ENCODE assay signal across 8 cellular contexts in genomic region chr16:66520406-66521194, GRCh38. TPM values are rescaled to one million over a fixed set of nuclear protein-coding genes. Genes with fewer than 3 reads are reported as not detected.
DNase-seq lines count a peak whose midpoint lies in the region; ATAC-seq and TF ChIP-seq lines count a peak whose summit lies in the region.

No MANE protein-coding gene starts in this region.

- H3K9me3 ChIP-seq in PC-9 (ENCODE audit: insufficient read depth, low read depth) (no peaks in the 10 kb centered on the region), hepatocyte (ENCODE audit: low read depth) (no peaks in the 10 kb centered on the region)
- H3K9me3 ChIP-seq in effector memory CD4-positive, alpha-beta T cell (ENCODE audit: control insufficient read depth, low read length) = no peaks in the 10 kb centered on the region

- POLR2A ChIA-PET in PC-9 (lab: Charles Lee; ENCODE audit: unreplicated experiment) = no interaction called here

- ATAC-seq in GM21360 (IDR thresholded peaks at IDR 0.05; ENCODE audit: unreplicated experiment) (no peak), GM18873 (IDR thresholded peaks at IDR 0.05; ENCODE audit: low FRiP score, unreplicated experiment) (no peak), HG02610 (IDR thresholded peaks at IDR 0.05; ENCODE audit: unreplicated experiment) (no peak)

- DNase-seq in GDM1 (lab: John Stamatoyannopoulos, UW) (peak; percentile 19), PC-9 (peak; percentile 30 to 52), osteocyte (ENCODE audit: extremely low spot score, unreplicated experiment) (no peak), hepatocyte (ENCODE audit: low spot score) (no peak)
- DNase-seq in effector memory CD4-positive, alpha-beta T cell = no peak

- H3K4me3 ChIP-seq in PC-9 = no peak overlapping the region
- H3K4me3 ChIP-seq in effector memory CD4-positive, alpha-beta T cell (ENCODE audit: insufficient read depth, low read depth, low read length, poor library complexity, severe bottlenecking) = no peak overlapping the region
- no peak overlapping the region for H3K4me3 ChIP-seq in hepatocyte

- H2AFZ ChIP-seq in PC-9 = no peak overlapping the region
- no peak overlapping the region for H2AFZ ChIP-seq in hepatocyte

- 93% methylated on average over 14 of the region's 14 CpGs for whole genome bisulfite sequencing in hepatocyte (ENCODE audit: low lambda C conversion rate, missing lambda C conversion rate)

- peaks cover 66% of the 10 kb centered on the region for H3K4me1 Mint-ChIP-seq in osteocyte (ENCODE audit: unreplicated experiment)

- H3K4me1 ChIP-seq in PC-9 (replicated peaks; ENCODE audit: insufficient read depth) = peaks cover 62% of the 10 kb centered on the region
- H3K4me1 ChIP-seq in effector memory CD4-positive, alpha-beta T cell (ENCODE audit: control insufficient read depth, insufficient read depth, low read length, poor library complexity, severe bottlenecking) = peaks cover 83% of the 10 kb centered on the region
- H3K4me1 ChIP-seq in hepatocyte (ENCODE audit: insufficient read depth) = peaks cover 15% of the 10 kb centered on the region

- H3K9me3 Mint-ChIP-seq in osteocyte (ENCODE audit: unreplicated experiment) = no peaks in the 10 kb centered on the region

- no peaks in the 10 kb centered on the region for H4K20me1 ChIP-seq in PC-9 (ENCODE audit: insufficient read depth)
- no peaks in the 10 kb centered on the region for H4K20me1 ChIP-seq in hepatocyte (ENCODE audit: insufficient read depth, poor library complexity, severe bottlenecking)

- peaks cover 3% of the 10 kb centered on the region for H3K36me3 Mint-ChIP-seq in osteocyte (ENCODE audit: unreplicated experiment)

- H3K36me3 ChIP-seq in PC-9 (ENCODE audit: low read depth) (no peaks in the 10 kb centered on the region), hepatocyte (replicated peaks; ENCODE audit: insufficient read depth, low read depth) (no peaks in the 10 kb centered on the region)
- no peaks in the 10 kb centered on the region for H3K36me3 ChIP-seq in effector memory CD4-positive, alpha-beta T cell (ENCODE audit: control insufficient read depth, insufficient read depth, low read length)

- H3K27ac ChIP-seq in PC-9 = peak overlapping the region; percentile 82; the same call in 1 of the 2 replicates
- H3K27ac ChIP-seq in effector memory CD4-positive, alpha-beta T cell (ENCODE audit: insufficient read depth, low read length, poor library complexity, severe bottlenecking) = peak overlapping the region; percentile 77
- no peak overlapping the region for H3K27ac ChIP-seq in hepatocyte

- H3K27me3 ChIP-seq in PC-9 (ENCODE audit: insufficient read depth, low read depth) = no peaks in the 10 kb centered on the region
- no peaks in the 10 kb centered on the region for H3K27me3 ChIP-seq in effector memory CD4-positive, alpha-beta T cell (replicated peaks; ENCODE audit: control insufficient read depth, insufficient read depth, low read length, poor library complexity, severe bottlenecking)
- no peaks in the 10 kb centered on the region for H3K27me3 ChIP-seq in hepatocyte

- no peaks in the 10 kb centered on the region for H3K27me3 Mint-ChIP-seq in osteocyte (ENCODE audit: unreplicated experiment)

- intact Hi-C loops in PC-9 (cut with micrococcal nuclease; ENCODE audit: unreplicated experiment) = no loop called here

- H3K4me3 Mint-ChIP-seq in osteocyte (ENCODE audit: unreplicated experiment) = no peak overlapping the region

- no peaks in the 10 kb centered on the region for H3K79me2 ChIP-seq in PC-9 (ENCODE audit: low read depth)
- no peaks in the 10 kb centered on the region for H3K79me2 ChIP-seq in hepatocyte

- H3K27ac Mint-ChIP-seq in osteocyte (ENCODE audit: unreplicated experiment) = peak overlapping the region; percentile 85

- H3F3A ChIP-seq in PC-9 (ENCODE audit: insufficient read depth, low read depth) = peaks cover 31% of the 10 kb centered on the region

- no peak for TF ChIP-seq CTCF in PC-9 (conservative IDR thresholded peaks at IDR 0.05)
- no peak for TF ChIP-seq CTCF in osteocyte (IDR thresholded peaks at IDR 0.05)
- no peak for TF ChIP-seq CTCF in hepatocyte (IDR thresholded peaks at IDR 0.05; ENCODE audit: poor library complexity)

- CTCF ChIA-PET in PC-9 (lab: Charles Lee) = interaction anchor here (0.6 to 0.7 kb wide), 2 partner anchors 62 to 176 kb away, joined by 3 to 4 read pairs; no protein-coding TSS in a partner anchor

- no peaks in the 10 kb centered on the region for H3K9me2 ChIP-seq in PC-9 (ENCODE audit: insufficient read depth)
- H3K9me2 ChIP-seq in hepatocyte (replicated peaks; ENCODE audit: insufficient read depth) = no peaks in the 10 kb centered on the region

- H3K4me2 ChIP-seq in PC-9 (peak overlapping the region; percentile 50), hepatocyte (no peak overlapping the region)

- no TSS peak for BruUV-seq in PC-9 (replicated peaks; lab: Mats Ljungman, UMichigan)

RNA-seq across cellular contexts. Expression of gene TK2, which starts 29.3 kb away (rescaled TPM):
- total RNA-seq in PC-9 (2021) (20.1 and 20.9 TPM in 2 replicates), osteocyte (33.2 and 37.4 TPM in 2 replicates), hepatocyte (14.3 and 15.9 TPM in 2 replicates)
- polyA plus RNA-seq in hepatocyte = 10.1 and 12.5 TPM in 2 replicates

RNA-seq across cellular contexts. Expression of gene CKLF, which starts 31.8 kb away (rescaled TPM):
- 77.1 and 86.4 TPM in 2 replicates for total RNA-seq in PC-9 (2021)
- 41.5 and 42.5 TPM in 2 replicates for total RNA-seq in osteocyte
- total RNA-seq in hepatocyte = 39.9 and 69.1 TPM in 2 replicates
- 50.7 and 53.5 TPM in 2 replicates for polyA plus RNA-seq in hepatocyte

RNA-seq across cellular contexts. Expression of gene CMTM1, which starts 45.6 kb away (rescaled TPM):
- total RNA-seq in PC-9 (2021) (6.1 and 9.4 TPM in 2 replicates), osteocyte (7.8 and 8.0 TPM in 2 replicates), hepatocyte (1.4 TPM in 1 of 2 replicates, not detected in the other)
- 1.8 and 2.9 TPM in 2 replicates for polyA plus RNA-seq in hepatocyte

RNA-seq across cellular contexts. Expression of gene CMTM2, which starts 58.7 kb away (rescaled TPM):
- 0.65 TPM in 1 of 2 replicates, not detected in the other for total RNA-seq in PC-9 (2021)
- not detected in 2 replicates for total RNA-seq in osteocyte
- total RNA-seq in hepatocyte = not detected in 2 replicates
- polyA plus RNA-seq in hepatocyte = 0.32 and 0.60 TPM in 2 replicates

Comparison
In these comparisons a context has a peak if more than half of its experiments do, and no peak if none do; other contexts are left out.
1. DNase-seq: peak in GDM1 (single experiment) and PC-9 (2 of 2); none in effector memory CD4-positive, alpha-beta T cell (0 of 3), osteocyte (single experiment) and hepatocyte (single experiment).